1 cellular context compared by ENCODE assay signal in genomic region chr2:164937864-164938401, GRCh38.
A peak's percentile ranks its signal among the peaks of the same experiment; 100 is the strongest.
TF ChIP-seq lines count a peak whose summit lies in the region.

No MANE protein-coding gene starts in this region.

TF ChIP-seq in HepG2, 621 proteins besides CTCF, POLR2A, EP300 and RAD21 (continued from another document and continues in another):
- TF ChIP-seq AHDC1 (CRISPR knock-in tag; IDR thresholded peaks at IDR 0.05; ENCODE audit: borderline replicate concordance) (peak; percentile 68; the same call in 1 of the 2 replicates), EZH2 (conservative IDR thresholded peaks at IDR 0.05; ENCODE audit: low read depth, low read length) (no peak), ZNF720 (CRISPR knock-in tag; IDR thresholded peaks at IDR 0.05) (no peak), ZSCAN25 (CRISPR knock-in tag; IDR thresholded peaks at IDR 0.05) (no peak), PBX2 (CRISPR knock-in tag; IDR thresholded peaks at IDR 0.05) (no peak), GATAD2A (CRISPR knock-in tag; IDR thresholded peaks at IDR 0.05) (peak; percentile 81; the same call in 1 of the 2 replicates), WIZ (CRISPR knock-in tag; IDR thresholded peaks at IDR 0.05) (no peak), SMARCE1 (IDR thresholded peaks at IDR 0.05; ENCODE audit: borderline replicate concordance) (no peak), RAD51 (IDR thresholded peaks at IDR 0.05; ENCODE audit: borderline replicate concordance) (no peak), ARNTL (CRISPR knock-in tag; IDR thresholded peaks at IDR 0.05) (no peak), CERS6 (CRISPR knock-in tag; IDR thresholded peaks at IDR 0.05) (no peak), MXD4 (CRISPR knock-in tag; IDR thresholded peaks at IDR 0.05) (no peak), CBX5 (CRISPR knock-in tag; IDR thresholded peaks at IDR 0.05; ENCODE audit: borderline replicate concordance) (no peak), REST (IDR thresholded peaks at IDR 0.05; ENCODE audit: borderline replicate concordance in 1 of 2, low read depth in 1 of 2, low read length in 2 of 2) (no peak), HCFC1 (IDR thresholded peaks at IDR 0.05; ENCODE audit: low read depth, low read length) (no peak), MATR3 (CRISPR knock-in tag; IDR thresholded peaks at IDR 0.05) (no peak), KIAA2018 (CRISPR knock-in tag; IDR thresholded peaks at IDR 0.05; ENCODE audit: borderline replicate concordance) (no peak), NCOR1 (IDR thresholded peaks at IDR 0.05; ENCODE audit: borderline replicate concordance, low read length) (no peak; the same call in 1 of the 2 replicates), SMYD3 (CRISPR knock-in tag; IDR thresholded peaks at IDR 0.05) (no peak), CHD2 (IDR thresholded peaks at IDR 0.05; ENCODE audit: low read depth, low read length) (no peak), ZNF34 (CRISPR knock-in tag; IDR thresholded peaks at IDR 0.05; ENCODE audit: borderline replicate concordance) (0 out of 2 replicates have a peak, but pooled peaks have one; percentile 38), E2F2 (CRISPR knock-in tag; IDR thresholded peaks at IDR 0.05; ENCODE audit: borderline replicate concordance) (no peak), ZBTB42 (CRISPR knock-in tag; IDR thresholded peaks at IDR 0.05) (no peak), ATF1 (CRISPR knock-in tag; IDR thresholded peaks at IDR 0.05) (peak; percentile 79), KAT2B (IDR thresholded peaks at IDR 0.05; ENCODE audit: borderline replicate concordance, low read depth, low read length) (no peak), PHF20 (CRISPR knock-in tag; IDR thresholded peaks at IDR 0.05) (no peak), ZNF337 (CRISPR knock-in tag; IDR thresholded peaks at IDR 0.05; ENCODE audit: borderline replicate concordance, low read depth) (0 out of 2 replicates have a peak, but pooled peaks have one; percentile 48), ZNF746 (CRISPR knock-in tag; IDR thresholded peaks at IDR 0.05) (no peak), PRDM10 (CRISPR knock-in tag; IDR thresholded peaks at IDR 0.05; ENCODE audit: low read depth) (no peak), ZSCAN22 (CRISPR knock-in tag; IDR thresholded peaks at IDR 0.05) (no peak)
